8 cellular contexts compared by ENCODE assay signal in the genomic region with DNA sequence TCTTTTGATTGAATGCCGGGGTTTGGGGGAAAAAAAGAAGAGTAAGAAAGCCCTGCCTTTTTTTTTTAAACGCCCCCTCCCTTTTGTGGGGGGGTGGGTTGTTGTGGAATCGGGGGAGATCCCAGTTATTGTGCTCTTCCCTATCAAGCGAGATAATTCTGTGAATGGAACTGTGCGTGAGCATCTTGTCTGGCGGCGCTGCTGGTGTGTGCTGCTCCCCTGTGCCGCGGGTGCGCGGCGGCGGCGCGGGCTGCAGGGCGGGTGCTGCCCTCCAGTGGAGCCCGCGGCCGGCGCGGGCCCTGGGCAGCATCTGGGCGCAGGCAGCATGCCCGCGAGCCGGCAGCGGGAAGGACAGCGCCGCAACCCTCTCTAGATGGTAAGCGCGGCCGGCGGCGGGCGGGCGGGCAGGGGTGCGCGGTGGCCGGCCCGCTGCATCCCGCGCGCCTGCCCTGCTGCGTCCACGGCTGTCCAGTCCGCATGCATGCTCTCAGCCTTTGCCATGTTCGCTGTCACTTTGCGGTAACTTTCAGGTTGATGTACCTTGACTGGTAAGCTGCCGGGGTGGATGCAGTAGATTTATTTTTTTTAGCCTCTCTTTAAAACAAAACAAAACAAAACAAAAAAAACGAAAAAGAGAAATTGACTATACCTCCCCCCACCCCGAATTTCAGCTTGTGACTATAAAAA.
DNase-seq lines count a peak whose midpoint lies in the region; ATAC-seq and TF ChIP-seq lines count a peak whose summit lies in the region.

No MANE protein-coding gene starts in this region.

- H3K27ac Mint-ChIP-seq in activated T-helper 17 cell treated with anti-CD3 and anti-CD28 coated beads, Interleukin-2, amount 50 U/mL, for 72 hours: no peak overlapping the region
- H3K27ac Mint-ChIP-seq in naive thymus-derived CD4-positive, alpha-beta T cell: no peak overlapping the region
- H3K27ac Mint-ChIP-seq in stimulated activated naive CD8-positive, alpha-beta T cell treated with anti-CD3 and anti-CD28 coated beads, Interleukin-15, Interleukin-2, amounts not matched to agents 100 ng/mL and 50 ng/mL, for 24 hours: no peak overlapping the region

- peaks cover 7% of the 10 kb centered on the region for H3K4me1 ChIP-seq in fibroblast of lung (ENCODE audit: control insufficient read depth, extremely low read depth, insufficient read depth, low read length)
- H3K4me1 ChIP-seq in naive thymus-derived CD4-positive, alpha-beta T cell (ENCODE audit: control insufficient read depth in 2 of 2, insufficient read depth in 2 of 2, low read length in 2 of 2): no peaks in the 10 kb centered on the region

- H3K4me2 ChIP-seq in fibroblast of lung (ENCODE audit: extremely low read depth, insufficient read depth, low read length): peak overlapping the region; percentile 87

- no peak overlapping the region for H2AFZ ChIP-seq in fibroblast of lung (ENCODE audit: low read length)

- ATAC-seq in GM21390 (IDR thresholded peaks at IDR 0.05; ENCODE audit: unreplicated experiment) (peak; percentile 51), HG03457 (IDR thresholded peaks at IDR 0.05; ENCODE audit: unreplicated experiment) (no peak)
- peak; percentile 86 for ATAC-seq in activated T-helper 17 cell treated with anti-CD3 and anti-CD28 coated beads, Interleukin-2, amount 50 U/mL, for 72 hours (replicated peaks)
- peak; percentile 97 for ATAC-seq in naive thymus-derived CD4-positive, alpha-beta T cell

- CTCF ChIA-PET in naive thymus-derived CD4-positive, alpha-beta T cell (lab: Charles Lee): interaction anchor here (1.2 kb wide), 1 partner anchor 404 kb away, joined by 8 read pairs; no protein-coding TSS in a partner anchor

- no peaks in the 10 kb centered on the region for H3K79me2 ChIP-seq in fibroblast of lung (ENCODE audit: control insufficient read depth, insufficient read depth, low read length)

- H3K4me3 ChIP-seq in fibroblast of lung (replicated peaks in 1 of 4; ENCODE audit: control extremely low read depth in 1 of 4, insufficient read depth in 1 of 4, low read depth in 3 of 4, low read length in 4 of 4): peak overlapping the region; percentile 35 to 52 (median 50)
- no peak overlapping the region for H3K4me3 ChIP-seq in naive thymus-derived CD4-positive, alpha-beta T cell (ENCODE audit: low read length)

- H4K20me1 ChIP-seq in fibroblast of lung (ENCODE audit: control insufficient read depth, extremely low read depth, insufficient read depth, low read length): no peaks in the 10 kb centered on the region

- TF ChIP-seq CTCF in fibroblast of lung (conservative IDR thresholded peaks at IDR 0.05 in 1 of 2, IDR thresholded peaks at IDR 0.05 in 1 of 2; ENCODE audit: low read depth in 1 of 2, low read length in 2 of 2): peak; percentile 27 to 44

- POLR2A ChIA-PET in naive thymus-derived CD4-positive, alpha-beta T cell (lab: Charles Lee): no interaction called here

- H3K9me3 Mint-ChIP-seq in activated T-helper 17 cell treated with anti-CD3 and anti-CD28 coated beads, Interleukin-2, amount 50 U/mL, for 72 hours: no peaks in the 10 kb centered on the region
- H3K9me3 Mint-ChIP-seq in naive thymus-derived CD4-positive, alpha-beta T cell: no peaks in the 10 kb centered on the region
- H3K9me3 Mint-ChIP-seq in stimulated activated naive CD8-positive, alpha-beta T cell treated with anti-CD3 and anti-CD28 coated beads, Interleukin-15, Interleukin-2, amounts not matched to agents 100 ng/mL and 50 ng/mL, for 24 hours: no peaks in the 10 kb centered on the region

- H3K4me3 Mint-ChIP-seq in activated T-helper 17 cell treated with anti-CD3 and anti-CD28 coated beads, Interleukin-2, amount 50 U/mL, for 72 hours: no peak overlapping the region
- H3K4me3 Mint-ChIP-seq in naive thymus-derived CD4-positive, alpha-beta T cell: peak overlapping the region in 8 of 10 donors; percentile 24 to 69 (median 56)
- peak overlapping the region; percentile 64 for H3K4me3 Mint-ChIP-seq in stimulated activated naive CD8-positive, alpha-beta T cell treated with anti-CD3 and anti-CD28 coated beads, Interleukin-15, Interleukin-2, amounts not matched to agents 100 ng/mL and 50 ng/mL, for 24 hours

- no peaks in the 10 kb centered on the region for H3K36me3 Mint-ChIP-seq in activated T-helper 17 cell treated with anti-CD3 and anti-CD28 coated beads, Interleukin-2, amount 50 U/mL, for 72 hours (ENCODE audit: low read depth)
- no peaks in the 10 kb centered on the region for H3K36me3 Mint-ChIP-seq in naive thymus-derived CD4-positive, alpha-beta T cell
- no peaks in the 10 kb centered on the region for H3K36me3 Mint-ChIP-seq in stimulated activated naive CD8-positive, alpha-beta T cell treated with anti-CD3 and anti-CD28 coated beads, Interleukin-15, Interleukin-2, amounts not matched to agents 100 ng/mL and 50 ng/mL, for 24 hours (ENCODE audit: low read depth)

- H3K4me1 Mint-ChIP-seq in activated T-helper 17 cell treated with anti-CD3 and anti-CD28 coated beads, Interleukin-2, amount 50 U/mL, for 72 hours: no peaks in the 10 kb centered on the region
- peaks cover 0 to 10% (median 5%) of the 10 kb centered on the region in 7 donors for H3K4me1 Mint-ChIP-seq in naive thymus-derived CD4-positive, alpha-beta T cell
- peaks cover 6% of the 10 kb centered on the region for H3K4me1 Mint-ChIP-seq in stimulated activated naive CD8-positive, alpha-beta T cell treated with anti-CD3 and anti-CD28 coated beads, Interleukin-15, Interleukin-2, amounts not matched to agents 100 ng/mL and 50 ng/mL, for 24 hours (ENCODE audit: low read depth)

- DNase-seq in AG08396 (ENCODE audit: low spot score): peak; percentile 90
- peak; percentile 10 for DNase-seq in NCI-H82 treated with DMSO at 0.1 percent for 48 hours (lab: John Stamatoyannopoulos, UW; ENCODE audit: unreplicated experiment)
- DNase-seq in fibroblast of lung (ENCODE audit: low read depth in 2 of 2): peak; percentile 75 to 76
- peak in 8 of 9 donors; percentile 11 to 56 (median 36) for DNase-seq in naive thymus-derived CD4-positive, alpha-beta T cell

- H3K9ac ChIP-seq in fibroblast of lung (ENCODE audit: insufficient read depth, low read length): no peak overlapping the region

- no peaks in the 10 kb centered on the region for H3K27me3 ChIP-seq in fibroblast of lung (ENCODE audit: control insufficient read depth, insufficient read depth, low read length)
- peaks cover 0 to 3% of the 10 kb centered on the region in 2 donors for H3K27me3 ChIP-seq in naive thymus-derived CD4-positive, alpha-beta T cell (ENCODE audit: control insufficient read depth in 2 of 2, insufficient read depth in 2 of 2, low read length in 2 of 2)

- intact Hi-C loops in naive thymus-derived CD4-positive, alpha-beta T cell (cut with micrococcal nuclease): loop anchor here (1.0 to 10.0 kb wide), 3 partner anchors 258 to 649 kb away; no protein-coding TSS in a partner anchor

- H3K27ac ChIP-seq in fibroblast of lung (ENCODE audit: insufficient read depth, low read length): no peak overlapping the region
- no peak overlapping the region for H3K27ac ChIP-seq in naive thymus-derived CD4-positive, alpha-beta T cell (ENCODE audit: low read depth, low read length)

- H3K27me3 Mint-ChIP-seq in activated T-helper 17 cell treated with anti-CD3 and anti-CD28 coated beads, Interleukin-2, amount 50 U/mL, for 72 hours: peaks cover 60% of the 10 kb centered on the region
- H3K27me3 Mint-ChIP-seq in naive thymus-derived CD4-positive, alpha-beta T cell: peaks cover 55 to 65% (median 61%) of the 10 kb centered on the region in 5 donors
- H3K27me3 Mint-ChIP-seq in stimulated activated naive CD8-positive, alpha-beta T cell treated with anti-CD3 and anti-CD28 coated beads, Interleukin-15, Interleukin-2, amounts not matched to agents 100 ng/mL and 50 ng/mL, for 24 hours: peaks cover 47% of the 10 kb centered on the region

- H3K36me3 ChIP-seq in fibroblast of lung (ENCODE audit: control insufficient read depth, insufficient read depth, low read length): no peaks in the 10 kb centered on the region
- H3K36me3 ChIP-seq in naive thymus-derived CD4-positive, alpha-beta T cell (ENCODE audit: control insufficient read depth in 2 of 3, insufficient read depth in 3 of 3, low read length in 3 of 3): no peaks in the 10 kb centered on the region

- H3K9me3 ChIP-seq in fibroblast of lung (ENCODE audit: control insufficient read depth, insufficient read depth, low read depth, low read length): no peaks in the 10 kb centered on the region
- H3K9me3 ChIP-seq in naive thymus-derived CD4-positive, alpha-beta T cell (ENCODE audit: control insufficient read depth in 2 of 3, low read length in 3 of 3): no peaks in the 10 kb centered on the region

Comparison
In these comparisons a context has a peak if more than half of its experiments do, and no peak if none do; other contexts are left out.
1. DNase-seq: peak in every context shown above with its lines; median percentile 90 in AG08396; 76 in fibroblast of lung; 36 in naive thymus-derived CD4-positive, alpha-beta T cell; 10 in NCI-H82 treated with DMSO at 0.1 percent for 48 hours.